ENCODE assay signal across 22 cellular contexts in genomic region chr21:39197448-39197847, GRCh38.
"Had no signal": no experiment of that assay in that cellular context is flagged by ENCODE, and none has a peak within 500 bp of the region (broad histone marks: within the 10 kb centered on the region; RNA-seq: fewer than 3 reads in every experiment).

No MANE protein-coding gene starts in this region.

- H3K27me3 Mint-ChIP-seq: activated CD4-positive, alpha-beta memory T cell treated with anti-CD3 and anti-CD28 coated beads, Interleukin-2, amount 10 ng/mL, durations not matched to agents 7 days and 5 days; activated CD4-positive, alpha-beta T cell treated with anti-CD3 and anti-CD28 coated beads, Interleukin-2, amount 10 ng/mL, durations not matched to agents 24 days and 14 days; activated naive CD8-positive, alpha-beta T cell treated with anti-CD3 and anti-CD28 coated beads, Interleukin-2, amount 10 ng/mL, durations not matched to agents 7 days and 5 days; activated T-cell treated with anti-CD3 and anti-CD28 coated beads, Interleukin-2, amount 50 U/mL, for 24 hours; dendritic cell treated with granulocyte-macrophage colony-stimulating factor and Interleukin-4, amounts not matched to agents 40 ng/mL and 50 ng/mL, for 4 days had no signal

- H3K4me3 Mint-ChIP-seq: activated CD4-positive, alpha-beta memory T cell treated with anti-CD3 and anti-CD28 coated beads, Interleukin-2, amount 10 ng/mL, durations not matched to agents 7 days and 5 days; activated naive CD4-positive, alpha-beta T cell treated with anti-CD3 and anti-CD28 coated beads for 36 hours; activated naive CD8-positive, alpha-beta T cell treated with anti-CD3 and anti-CD28 coated beads, Interleukin-2, amount 10 ng/mL, durations not matched to agents 7 days and 5 days; activated T-cell treated with anti-CD3 and anti-CD28 coated beads, Interleukin-2, amount 50 U/mL, for 24 hours; dendritic cell treated with granulocyte-macrophage colony-stimulating factor and Interleukin-4, amounts not matched to agents 40 ng/mL and 50 ng/mL, for 4 days; mesothelial cell of epicardium; nephron had no signal

- H3K9me3 ChIP-seq: gastroesophageal sphincter, neutrophil, ovary, prostate gland had no signal

- ATAC-seq: gastroesophageal sphincter; stimulated activated naive CD8-positive, alpha-beta T cell treated with anti-CD3 and anti-CD28 coated beads, Interleukin-15, Interleukin-2, amounts not matched to agents 100 U/mL and 50 U/mL, for 24 hours had no signal

- H3K4me1 Mint-ChIP-seq: mesothelial cell of epicardium, nephron had no signal

- H3K27ac Mint-ChIP-seq: activated CD4-positive, alpha-beta T cell treated with anti-CD3 and anti-CD28 coated beads, Interleukin-2, amount 10 ng/mL, durations not matched to agents 24 days and 14 days; activated naive CD8-positive, alpha-beta T cell treated with anti-CD3 and anti-CD28 coated beads, Interleukin-2, amount 10 ng/mL, durations not matched to agents 7 days and 5 days; dendritic cell treated with granulocyte-macrophage colony-stimulating factor and Interleukin-4, amounts not matched to agents 40 ng/mL and 50 ng/mL, for 4 days; mesothelial cell of epicardium; nephron had no signal

- FAIRE-seq: islet of Langerhans had no signal

- H3K36me3 ChIP-seq: ovary, prostate gland had no signal

- H3K27ac ChIP-seq: gastroesophageal sphincter, neutrophil, ovary, prostate gland had no signal

- H3K4me3 ChIP-seq: gastroesophageal sphincter, lung, ovary, prostate gland had no signal

- H3K27me3 ChIP-seq: gastroesophageal sphincter, neutrophil, ovary had no signal

- H3K9me3 Mint-ChIP-seq: activated CD4-positive, alpha-beta memory T cell treated with anti-CD3 and anti-CD28 coated beads, Interleukin-2, amount 10 ng/mL, durations not matched to agents 7 days and 5 days; activated CD4-positive, alpha-beta T cell treated with anti-CD3 and anti-CD28 coated beads, Interleukin-2, amount 10 ng/mL, durations not matched to agents 24 days and 14 days; activated naive CD4-positive, alpha-beta T cell treated with anti-CD3 and anti-CD28 coated beads for 36 hours; activated naive CD8-positive, alpha-beta T cell treated with anti-CD3 and anti-CD28 coated beads, Interleukin-2, amount 10 ng/mL, durations not matched to agents 7 days and 5 days; activated T-cell treated with anti-CD3 and anti-CD28 coated beads, Interleukin-2, amount 50 U/mL, for 24 hours; dendritic cell treated with granulocyte-macrophage colony-stimulating factor and Interleukin-4, amounts not matched to agents 40 ng/mL and 50 ng/mL, for 4 days; mesothelial cell of epicardium; nephron had no signal

- DNase-seq: activated CD4-positive, alpha-beta memory T cell treated with anti-CD3 and anti-CD28 coated beads, Interleukin-2, amount 10 ng/mL, durations not matched to agents 7 days and 5 days; activated CD4-positive, alpha-beta T cell treated with anti-CD3 and anti-CD28 coated beads, Interleukin-2, amount 10 ng/mL, durations not matched to agents 24 days and 14 days; activated CD4-positive, CD25-positive, alpha-beta regulatory T cell; activated effector memory CD4-positive, alpha-beta T cell treated with Interleukin-2 at 50 U/mL for 16 hours; activated naive CD4-positive, alpha-beta T cell treated with anti-CD3 and anti-CD28 coated beads for 36 hours; activated naive CD8-positive, alpha-beta T cell treated with anti-CD3 and anti-CD28 coated beads, Interleukin-2, amount 10 ng/mL, durations not matched to agents 7 days and 5 days; activated T-cell treated with anti-CD3 and anti-CD28 coated beads, Interleukin-2, amount 50 U/mL, for 24 hours; amniotic stem cell; effector CD4-positive, alpha-beta T cell; head of caudate nucleus; ovary; stimulated activated CD4-positive, alpha-beta T cell treated with anti-CD3 and anti-CD28 coated beads, Interleukin-4, amount 100 ng/mL, for 24 hours; stimulated activated naive CD8-positive, alpha-beta T cell treated with anti-CD3 and anti-CD28 coated beads, Interleukin-15, Interleukin-2, amounts not matched to agents 100 U/mL and 50 U/mL, for 24 hours; T1000 had no signal

- H3K4me1 ChIP-seq: prostate gland had no signal
